In genomic region chr20:5127859-5128409, GRCh38 we compare ENCODE assay signal across 8 cellular contexts. TPM values are rescaled to one million over a fixed set of nuclear protein-coding genes. Genes with fewer than 3 reads are reported as not detected.
DNase-seq lines count a peak whose midpoint lies in the region; ATAC-seq and TF ChIP-seq lines count a peak whose summit lies in the region.

No MANE protein-coding gene starts in this region.

- H2AFZ ChIP-seq in fibroblast of lung (ENCODE audit: low read length) = no peak overlapping the region

- H3K36me3 ChIP-seq in GM06990 (ENCODE audit: control insufficient read depth, insufficient read depth, low read length) = no peaks in the 10 kb centered on the region
- no peaks in the 10 kb centered on the region for H3K36me3 ChIP-seq in Peyer's patch
- no peaks in the 10 kb centered on the region for H3K36me3 ChIP-seq in fibroblast of lung (ENCODE audit: control insufficient read depth, insufficient read depth, low read length)
- no peaks in the 10 kb centered on the region for H3K36me3 ChIP-seq in sigmoid colon

- peak overlapping the region; percentile 33 for H3K9ac ChIP-seq in fibroblast of lung (ENCODE audit: insufficient read depth, low read length)

- TF ChIP-seq POLR2A in Peyer's patch (IDR thresholded peaks at IDR 0.05) (no peak), sigmoid colon (IDR thresholded peaks at IDR 0.05) (no peak)

- peak overlapping the region; percentile 96 for H3K4me2 ChIP-seq in fibroblast of lung (ENCODE audit: extremely low read depth, insufficient read depth, low read length)

- no peak for TF ChIP-seq CTCF in GM06990 (IDR thresholded peaks at IDR 0.05; ENCODE audit: insufficient read depth, low read length, poor library complexity, severe bottlenecking)
- TF ChIP-seq CTCF in Peyer's patch (IDR thresholded peaks at IDR 0.05) = no peak
- TF ChIP-seq CTCF in fibroblast of lung (conservative IDR thresholded peaks at IDR 0.05 in 1 of 2, IDR thresholded peaks at IDR 0.05 in 1 of 2; ENCODE audit: low read depth in 1 of 2, low read length in 2 of 2) = no peak
- no peak for TF ChIP-seq CTCF in sigmoid colon (IDR thresholded peaks at IDR 0.05)

- peak overlapping the region; percentile 85 for H3K4me3 ChIP-seq in GM06990 (replicated peaks; ENCODE audit: low read depth, low read length)
- peak overlapping the region; percentile 82 to 97 (median 88) for H3K4me3 ChIP-seq in Peyer's patch
- H3K4me3 ChIP-seq in fibroblast of lung (replicated peaks in 1 of 4; ENCODE audit: control extremely low read depth in 1 of 4, insufficient read depth in 1 of 4, low read depth in 3 of 4, low read length in 4 of 4) = peak overlapping the region; percentile 75 to 81 (median 78)
- peak overlapping the region; percentile 73 to 97 (median 88) for H3K4me3 ChIP-seq in sigmoid colon

- TF ChIP-seq EP300 in sigmoid colon (IDR thresholded peaks at IDR 0.05) = no peak

- no peaks in the 10 kb centered on the region for H4K20me1 ChIP-seq in fibroblast of lung (ENCODE audit: control insufficient read depth, extremely low read depth, insufficient read depth, low read length)

- 37 to 39% methylated on average over 6 of the region's 6 CpGs for WGBS in sigmoid colon, 2 donors

- DNase-seq in GM06990 (ENCODE audit: extremely low read depth, insufficient read length) (no peak), Peyer's patch (no peak), fibroblast of lung (ENCODE audit: low read depth in 2 of 2) (no peak), sigmoid colon (no peak), NCI-H2029 treated with DMSO at 0.1 percent for 48 hours (lab: John Stamatoyannopoulos, UW) (no peak), anterior cingulate cortex (lab: John Stamatoyannopoulos, UW) (no peak), DMS 273 treated with DMSO at 0.1 percent for 48 hours (lab: John Stamatoyannopoulos, UW) (no peak)

- peaks cover 0 to 22% (median 10%) of the 10 kb centered on the region in 4 donors for H3K4me1 ChIP-seq in Peyer's patch
- H3K4me1 ChIP-seq in fibroblast of lung (ENCODE audit: control insufficient read depth, extremely low read depth, insufficient read depth, low read length) = peaks cover 4% of the 10 kb centered on the region
- H3K4me1 ChIP-seq in sigmoid colon = peaks cover 0 to 45% (median 34%) of the 10 kb centered on the region in 4 donors

- intact Hi-C loops in sigmoid colon (cut with DNase I) = loop anchor here (5.0 kb wide), 1 partner anchor 44 kb away; no protein-coding TSS in a partner anchor

- ATAC-seq in HG03342 (IDR thresholded peaks at IDR 0.05; ENCODE audit: unreplicated experiment) = no peak

- H3K27me3 ChIP-seq in GM06990 (replicated peaks; ENCODE audit: control insufficient read depth, insufficient read depth, low read length) (no peaks in the 10 kb centered on the region), Peyer's patch (no peaks in the 10 kb centered on the region), fibroblast of lung (ENCODE audit: control insufficient read depth, insufficient read depth, low read length) (no peaks in the 10 kb centered on the region), sigmoid colon (no peaks in the 10 kb centered on the region)

- H3K27ac ChIP-seq in Peyer's patch (peak overlapping the region; percentile 94 to 99 (median 96)), fibroblast of lung (ENCODE audit: insufficient read depth, low read length) (peak overlapping the region; percentile 90), sigmoid colon (peak overlapping the region; percentile 97 to 99 (median 98))

- no peaks in the 10 kb centered on the region for H3K9me3 ChIP-seq in Peyer's patch
- H3K9me3 ChIP-seq in fibroblast of lung (ENCODE audit: control insufficient read depth, insufficient read depth, low read depth, low read length) = no peaks in the 10 kb centered on the region
- no peaks in the 10 kb centered on the region for H3K9me3 ChIP-seq in sigmoid colon

- H3K79me2 ChIP-seq in fibroblast of lung (ENCODE audit: control insufficient read depth, insufficient read depth, low read length) = peaks cover 34% of the 10 kb centered on the region

RNA-seq across cellular contexts. Expression of gene CDS2, which starts 1.1 kb away (rescaled TPM):
- total RNA-seq in Peyer's patch (10 to 100 TPM; 18.2 to 24.6 (median 22.2) TPM), fibroblast of lung (22.1 and 32.7 TPM in 2 replicates), sigmoid colon (10 to 100 TPM; 30.0 to 49.0 (median 36.8) TPM)
- polyA plus RNA-seq in fibroblast of lung (42.0 and 59.7 TPM in 2 replicates), sigmoid colon (10 to 100 TPM in 1 of 3 donors, 1 to 10 TPM in 2; 1.8 to 15.7 (median 6.7) TPM)
- polyA plus RNA-seq in fibroblast of lung (2012) = 16.3 and 23.6 TPM in 2 replicates
- 107 and 122 TPM in 2 replicates for polyA minus RNA-seq in fibroblast of lung (ENCODE audit: low replicate concordance)

RNA-seq across cellular contexts. Expression of gene PCNA, which starts 8.2 kb away (rescaled TPM):
- total RNA-seq in Peyer's patch (100 to 1,000 TPM in 1 of 4 donors, 10 to 100 TPM in 3; 23.3 to 103 (median 46.0) TPM), fibroblast of lung (75.6 and 81.4 TPM in 2 replicates), sigmoid colon (10 to 100 TPM; 24.6 to 54.8 (median 40.0) TPM)
- polyA plus RNA-seq in fibroblast of lung (144 and 313 TPM in 2 replicates), sigmoid colon (100 to 1,000 TPM in 2 of 3 donors, 10 to 100 TPM in 1; 69.7 to 145 (median 137) TPM)
- polyA plus RNA-seq in fibroblast of lung (2012) = 84.0 and 183 TPM in 2 replicates
- polyA minus RNA-seq in fibroblast of lung (ENCODE audit: low replicate concordance) = 36.2 and 170 TPM in 2 replicates

RNA-seq across cellular contexts. Expression of gene TMEM230, which starts 15.1 kb away (rescaled TPM):
- 10 to 100 TPM; 46.5 to 90.8 (median 62.9) TPM for total RNA-seq in Peyer's patch
- total RNA-seq in fibroblast of lung = 75.8 and 106 TPM in 2 replicates
- 198 and 205 TPM in 2 replicates for polyA plus RNA-seq in fibroblast of lung
- 154 and 160 TPM in 2 replicates for polyA plus RNA-seq in fibroblast of lung (2012)
- polyA minus RNA-seq in fibroblast of lung (ENCODE audit: low replicate concordance) = 49.5 and 66.0 TPM in 2 replicates
- total RNA-seq in sigmoid colon = 100 to 1,000 TPM in 1 of 4 donors, 10 to 100 TPM in 3; 79.3 to 116 (median 94.0) TPM
- 100 to 1,000 TPM in 2 of 3 donors, 10 to 100 TPM in 1; 68.7 to 145 (median 119) TPM for polyA plus RNA-seq in sigmoid colon
